In the genomic region with DNA sequence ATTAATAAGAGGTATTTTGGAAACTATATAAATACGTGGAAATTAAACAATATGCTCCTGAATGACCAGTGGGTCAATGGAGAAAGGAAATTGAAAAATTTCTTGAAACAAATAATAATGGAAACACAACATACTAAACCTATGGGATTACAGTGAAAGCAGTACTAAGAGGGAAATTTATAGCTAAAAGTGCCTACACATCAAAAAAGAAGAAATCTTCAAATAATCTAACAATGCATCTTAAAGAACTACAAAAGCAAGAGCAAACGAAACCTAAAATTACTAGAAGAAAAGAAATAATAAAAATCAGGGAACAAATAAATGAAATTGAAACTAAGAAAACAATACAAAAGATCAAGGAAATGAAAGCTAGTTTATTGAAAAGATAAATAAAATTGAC, we compare ENCODE assay signal across 31 cellular contexts. TPM values are rescaled to one million over a fixed set of nuclear protein-coding genes. Genes with fewer than 3 reads are reported as not detected.
"Had no signal": no experiment of that assay in that cellular context is flagged by ENCODE, and none has a peak within 500 bp of the region (broad histone marks: within the 10 kb centered on the region; RNA-seq: fewer than 3 reads in every experiment).

No MANE protein-coding gene starts in this region.

- H3K27ac ChIP-seq: colonic mucosa, epithelial cell of prostate, esophagus squamous epithelium had no signal

- DNase-seq: activated CD4-positive, alpha-beta memory T cell treated with anti-CD3 and anti-CD28 coated beads for 36 hours; activated CD4-positive, alpha-beta T cell treated with anti-CD3 and anti-CD28 coated beads for 36 hours; activated CD4-positive, alpha-beta T cell treated with anti-CD3 and anti-CD28 coated beads, Interleukin-2, amount 10 ng/mL, durations not matched to agents 24 days and 14 days; activated CD4-positive, CD25-positive, alpha-beta regulatory T cell; activated CD4-positive, CD25-positive, alpha-beta regulatory T cell treated with anti-CD3 and anti-CD28 coated beads, Interleukin-2, amount 50 U/mL, for 72 hours; activated CD8-positive, alpha-beta memory T cell treated with anti-CD3 and anti-CD28 coated beads, Interleukin-2, amount 10 ng/mL, durations not matched to agents 7 days and 5 days; activated CD8-positive, alpha-beta memory T cell treated with anti-CD3 and anti-CD28 coated beads, Interleukin-2, amount 50 U/mL, for 4 hours; activated CD8-positive, alpha-beta T cell treated with anti-CD3 and anti-CD28 coated beads, Interleukin-2, amount 10 ng/mL, durations not matched to agents 7 days and 5 days; activated effector memory CD4-positive, alpha-beta T cell treated with Interleukin-2 at 50 U/mL for 16 hours; activated gamma-delta T cell treated with Interleukin-2 at 50 U/mL for 16 hours; activated naive CD4-positive, alpha-beta T cell treated with anti-CD3 and anti-CD28 coated beads, Interleukin-2, amount 50 U/mL, for 16 hours; activated naive CD4-positive, alpha-beta T cell treated with Interleukin-2 at 50 U/mL for 16 hours; activated T-cell treated with anti-CD3 and anti-CD28 coated beads, Interleukin-2, amount 50 U/mL, for 1 hour; amniotic stem cell; anterior cingulate cortex; caudate nucleus; cerebellar nuclear complex; colonic mucosa; effector CD8-positive, alpha-beta T cell; esophagus squamous epithelium; foreskin melanocyte; T-helper 2 cell had no signal

- H3K4me3 Mint-ChIP-seq: activated CD4-positive, alpha-beta memory T cell treated with anti-CD3 and anti-CD28 coated beads for 36 hours; activated CD4-positive, alpha-beta T cell treated with anti-CD3 and anti-CD28 coated beads for 36 hours; activated CD4-positive, alpha-beta T cell treated with anti-CD3 and anti-CD28 coated beads, Interleukin-2, amount 10 ng/mL, durations not matched to agents 24 days and 14 days; activated CD8-positive, alpha-beta memory T cell treated with anti-CD3 and anti-CD28 coated beads, Interleukin-2, amount 10 ng/mL, durations not matched to agents 7 days and 5 days; activated CD8-positive, alpha-beta T cell treated with anti-CD3 and anti-CD28 coated beads, Interleukin-2, amount 10 ng/mL, durations not matched to agents 7 days and 5 days; activated naive CD8-positive, alpha-beta T cell; activated T-helper 17 cell treated with anti-CD3 and anti-CD28 coated beads, Interleukin-2, amount 50 U/mL, for 72 hours had no signal

- H3K9me3 ChIP-seq: colonic mucosa had no signal

- H3K27ac Mint-ChIP-seq: activated CD4-positive, alpha-beta memory T cell treated with anti-CD3 and anti-CD28 coated beads for 36 hours; activated CD4-positive, alpha-beta T cell treated with anti-CD3 and anti-CD28 coated beads for 36 hours; activated CD4-positive, alpha-beta T cell treated with anti-CD3 and anti-CD28 coated beads, Interleukin-2, amount 10 ng/mL, durations not matched to agents 24 days and 14 days; activated CD8-positive, alpha-beta memory T cell treated with anti-CD3 and anti-CD28 coated beads, Interleukin-2, amount 10 ng/mL, durations not matched to agents 7 days and 5 days; activated CD8-positive, alpha-beta T cell treated with anti-CD3 and anti-CD28 coated beads, Interleukin-2, amount 10 ng/mL, durations not matched to agents 7 days and 5 days; activated naive CD8-positive, alpha-beta T cell; activated T-helper 17 cell treated with anti-CD3 and anti-CD28 coated beads, Interleukin-2, amount 50 U/mL, for 72 hours had no signal

- H3K4me3 ChIP-seq: colonic mucosa, esophagus squamous epithelium had no signal

- ATAC-seq: activated CD4-positive, alpha-beta T cell treated with anti-CD3 and anti-CD28 coated beads for 36 hours; activated CD8-positive, alpha-beta memory T cell treated with anti-CD3 and anti-CD28 coated beads, Interleukin-2, amount 10 ng/mL, durations not matched to agents 7 days and 5 days; activated CD8-positive, alpha-beta T cell treated with anti-CD3 and anti-CD28 coated beads, Interleukin-2, amount 10 ng/mL, durations not matched to agents 7 days and 5 days; activated T-helper 17 cell treated with anti-CD3 and anti-CD28 coated beads, Interleukin-2, amount 50 U/mL, for 72 hours had no signal

- H3K9me3 Mint-ChIP-seq: activated T-helper 17 cell treated with anti-CD3 and anti-CD28 coated beads, Interleukin-2, amount 50 U/mL, for 72 hours had no signal

- H3K36me3 ChIP-seq: colonic mucosa had no signal

- H3K4me1 ChIP-seq: colonic mucosa had no signal

- H3K27me3 ChIP-seq: colonic mucosa, esophagus squamous epithelium had no signal

- H3K27me3 Mint-ChIP-seq: activated CD4-positive, alpha-beta memory T cell treated with anti-CD3 and anti-CD28 coated beads for 36 hours; activated CD4-positive, alpha-beta T cell treated with anti-CD3 and anti-CD28 coated beads for 36 hours; activated CD4-positive, alpha-beta T cell treated with anti-CD3 and anti-CD28 coated beads, Interleukin-2, amount 10 ng/mL, durations not matched to agents 24 days and 14 days; activated CD8-positive, alpha-beta memory T cell treated with anti-CD3 and anti-CD28 coated beads, Interleukin-2, amount 10 ng/mL, durations not matched to agents 7 days and 5 days; activated naive CD8-positive, alpha-beta T cell; activated T-helper 17 cell treated with anti-CD3 and anti-CD28 coated beads, Interleukin-2, amount 50 U/mL, for 72 hours had no signal

- FAIRE-seq: astrocyte, endometrium, endothelial cell of umbilical vein had no signal

- H3K4me1 Mint-ChIP-seq: activated CD8-positive, alpha-beta memory T cell treated with anti-CD3 and anti-CD28 coated beads, Interleukin-2, amount 10 ng/mL, durations not matched to agents 7 days and 5 days; activated T-helper 17 cell treated with anti-CD3 and anti-CD28 coated beads, Interleukin-2, amount 50 U/mL, for 72 hours had no signal

RNA-seq across cellular contexts. Expression of gene ALDH3A1, which starts 43.8 kb away (rescaled TPM):
- total RNA-seq: activated CD4-positive, alpha-beta T cell treated with anti-CD3 and anti-CD28 coated beads for 36 hours; activated CD4-positive, alpha-beta T cell treated with anti-CD3 and anti-CD28 coated beads, Interleukin-2, amount 10 ng/mL, durations not matched to agents 24 days and 14 days; activated CD8-positive, alpha-beta memory T cell treated with anti-CD3 and anti-CD28 coated beads for 36 hours; activated CD8-positive, alpha-beta T cell treated with anti-CD3 and anti-CD28 coated beads, Interleukin-2, amount 10 ng/mL, durations not matched to agents 7 days and 5 days; activated T-helper 17 cell treated with anti-CD3 and anti-CD28 coated beads, Interleukin-2, amount 50 U/mL, for 72 hours; astrocyte; fibroblast of villous mesenchyme; T-helper 1 cell treated with Interleukin-12 subunit alpha and Interleukin-12 subunit beta and Interleukin-4 antibody, amounts not matched to agents 30 ng/mL and 1 ng/mL, for 36 hours had no signal
